8 cellular contexts compared by ENCODE assay signal in genomic region chr14:54396183-54396492, GRCh38. TPM values are rescaled to one million over a fixed set of nuclear protein-coding genes. Genes with fewer than 3 reads are reported as not detected.
DNase-seq lines count a peak whose midpoint lies in the region; ATAC-seq, FAIRE-seq and TF ChIP-seq lines count a peak whose summit lies in the region.

No MANE protein-coding gene starts in this region.

- TF ChIP-seq POLR2A in H1 (IDR thresholded peaks at IDR 0.05; ENCODE audit: control extremely low read depth in 1 of 2, low read depth in 2 of 2, low read length in 2 of 2) (no peak), thyroid gland (IDR thresholded peaks at IDR 0.05) (no peak)

- no peaks in the 10 kb centered on the region; the same call in 1 of the 2 replicates for H3K79me1 ChIP-seq in H1 (ENCODE audit: low read depth, low read length)

- H2AFZ ChIP-seq in OCI-LY1 (ENCODE audit: low read length) (no peak overlapping the region; the same call in 1 of the 2 replicates), H1 (ENCODE audit: low read length) (0 out of 2 replicates have a peak overlapping the region, but pooled peaks have one; percentile 36), neuron (ENCODE audit: low read depth, low read length) (peak overlapping the region; percentile 70)

- no peak overlapping the region for H2BK20ac ChIP-seq in H1 (ENCODE audit: low read length)

- H3K4me2 ChIP-seq in OCI-LY1 (ENCODE audit: low read length) (peak overlapping the region; percentile 44), H1 (ENCODE audit: insufficient read depth in 1 of 2, low read depth in 2 of 2, low read length in 2 of 2) (peak overlapping the region; percentile 57 to 86)

- no peak overlapping the region for H2BK15ac ChIP-seq in H1 (ENCODE audit: low read length)

- H3K27me3 Mint-ChIP-seq in CD4-positive, alpha-beta T cell, result no peaks in the 10 kb centered on the region

- no peaks in the 10 kb centered on the region for H3K9me3 ChIP-seq in CD4-positive, alpha-beta T cell (ENCODE audit: control insufficient read depth, low read length)
- no peaks in the 10 kb centered on the region for H3K9me3 ChIP-seq in OCI-LY1 (ENCODE audit: low read length)
- no peaks in the 10 kb centered on the region for H3K9me3 ChIP-seq in H1 (ENCODE audit: insufficient read depth in 2 of 2, low read depth in 1 of 2, low read length in 1 of 2)
- peaks cover 2% of the 10 kb centered on the region for H3K9me3 ChIP-seq in neuron (ENCODE audit: low read length)
- no peaks in the 10 kb centered on the region for H3K9me3 ChIP-seq in thyroid gland

- no peak overlapping the region for H3K18ac ChIP-seq in H1 (ENCODE audit: extremely low read depth, low read length)

- H3K9ac ChIP-seq in OCI-LY1 (ENCODE audit: low read length) (peak overlapping the region; percentile 49; the same call in 1 of the 2 replicates), H1 (replicated peaks in 1 of 4; ENCODE audit: extremely low read depth in 1 of 4, low read depth in 3 of 4, low read length in 3 of 4) (peak overlapping the region in 2 of 4 experiments; percentile 25 to 72; a peak in 3 of 7 replicates)

- H3K9me3 Mint-ChIP-seq in CD4-positive, alpha-beta T cell, result no peaks in the 10 kb centered on the region

- no peaks in the 10 kb centered on the region for H3K9me2 ChIP-seq in OCI-LY1 (ENCODE audit: low read depth, low read length)

- no peak overlapping the region for H3K14ac ChIP-seq in H1 (ENCODE audit: insufficient read length)

- no peak overlapping the region for H4K8ac ChIP-seq in H1 (ENCODE audit: extremely low read depth, insufficient read depth, low read length)

- no peaks in the 10 kb centered on the region for H3F3A ChIP-seq in OCI-LY1 (ENCODE audit: insufficient read depth, low read length)

- no peaks in the 10 kb centered on the region for H3K36me3 Mint-ChIP-seq in CD4-positive, alpha-beta T cell (ENCODE audit: low read depth)

- no peak for TF ChIP-seq CTCF in CD4-positive, alpha-beta T cell (IDR thresholded peaks at IDR 0.05)
- TF ChIP-seq CTCF in OCI-LY1 (IDR thresholded peaks at IDR 0.05; ENCODE audit: low read length), result no peak
- no peak for TF ChIP-seq CTCF in H1 (IDR thresholded peaks at IDR 0.05; ENCODE audit: control extremely low read depth in 1 of 3, insufficient read depth in 1 of 3, low read depth in 1 of 3, low read length in 3 of 3)
- no peak for TF ChIP-seq CTCF in thyroid gland (IDR thresholded peaks at IDR 0.05)

- H3K4ac ChIP-seq in H1 (replicated peaks; ENCODE audit: insufficient read length, low read depth, low read length), result no peak overlapping the region

- no peak for DNase-seq in CD4-positive, alpha-beta T cell
- DNase-seq in H1 (ENCODE audit: low read depth in 1 of 2, low spot score in 2 of 2), result no peak
- no peak for DNase-seq in GOT3 (lab: John Stamatoyannopoulos, UW)
- no peak for DNase-seq in thyroid gland
- DNase-seq in NCI-H226, result no peak
- DNase-seq in HUDEP-2 (lab: John Stamatoyannopoulos, UW; ENCODE audit: unreplicated experiment in 76 of 76), result no peak

- no peaks in the 10 kb centered on the region for H4K20me1 ChIP-seq in OCI-LY1 (ENCODE audit: insufficient read depth, low read length)
- no peaks in the 10 kb centered on the region for H4K20me1 ChIP-seq in H1 (replicated peaks in 1 of 2; ENCODE audit: control insufficient read depth in 1 of 2, insufficient read depth in 2 of 2, low read length in 2 of 2)

- H3K79me2 ChIP-seq in OCI-LY1 (ENCODE audit: insufficient read depth, low read length) (peaks cover 5% of the 10 kb centered on the region; the same call in 1 of the 2 replicates), H1 (ENCODE audit: control insufficient read depth in 1 of 2, insufficient read depth in 2 of 2, low read length in 2 of 2) (no peaks in the 10 kb centered on the region)

- H3K23ac ChIP-seq in H1 (ENCODE audit: insufficient read length), result no peak overlapping the region

- CTCF ChIA-PET in CD4-positive, alpha-beta T cell (lab: Charles Lee), result interaction anchor here (1.0 to 1.7 kb wide), 5 partner anchors 27 to 378 kb away, joined by 3 to 6 read pairs (median 4); partner anchors contain the start of gene CGRRF1
- CTCF ChIA-PET in H1 (lab: Charles Lee; ENCODE audit: partially characterized antibody), result interaction anchor here (1.0 to 3.3 kb wide), 8 partner anchors 8 to 48 kb away, joined by 3 to 13 read pairs (median 4); no protein-coding TSS in a partner anchor

- no peak overlapping the region for H2BK12ac ChIP-seq in H1 (ENCODE audit: low read depth, low read length)

- TF ChIP-seq EP300 in H1 (IDR thresholded peaks at IDR 0.05; ENCODE audit: borderline replicate concordance in 1 of 2, low read depth in 2 of 2, low read length in 2 of 2), result no peak

- peaks cover 11% of the 10 kb centered on the region; the same call in 1 of the 2 replicates for H3K23me2 ChIP-seq in H1 (ENCODE audit: low read depth, low read length)

- no peak overlapping the region for H4K5ac ChIP-seq in H1 (ENCODE audit: insufficient read length, low read depth, low read length)

- H3K4me1 Mint-ChIP-seq in CD4-positive, alpha-beta T cell (ENCODE audit: low read depth), result peaks cover 17% of the 10 kb centered on the region

- H4K91ac ChIP-seq in H1 (replicated peaks; ENCODE audit: insufficient read length, low read length), result no peak overlapping the region

- no peak overlapping the region for H3K27ac ChIP-seq in CD4-positive, alpha-beta T cell (ENCODE audit: low read depth, low read length)
- H3K27ac ChIP-seq in OCI-LY1 (ENCODE audit: low read depth, low read length, poor library complexity, severe bottlenecking) (no peak overlapping the region), H1 (ENCODE audit: low read depth, low read length) (no peak overlapping the region), thyroid gland (no peak overlapping the region)

- no peak for ATAC-seq in CD4-positive, alpha-beta T cell (ENCODE audit: poor library complexity)

- H2BK5ac ChIP-seq in H1 (ENCODE audit: low read depth, low read length), result no peak overlapping the region

- peak overlapping the region; percentile 76 for H3K4me3 ChIP-seq in OCI-LY1 (ENCODE audit: low read depth, low read length, poor library complexity, severe bottlenecking)
- peak overlapping the region; percentile 27 to 80 (median 42); a peak in 6 of 8 replicates for H3K4me3 ChIP-seq in H1 (ENCODE audit: extremely low read depth in 1 of 4, insufficient read depth in 2 of 4, low read depth in 3 of 4, low read length in 4 of 4)
- H3K4me3 ChIP-seq in neuron (ENCODE audit: low read length), result peak overlapping the region; percentile 71
- peak overlapping the region in 1 of 3 donors; percentile 59 for H3K4me3 ChIP-seq in thyroid gland (replicated peaks in 1 of 3)

- no peak overlapping the region for H3K27ac Mint-ChIP-seq in CD4-positive, alpha-beta T cell

- POLR2A ChIA-PET in CD4-positive, alpha-beta T cell (lab: Charles Lee), result interaction anchor here (1.0 to 1.2 kb wide), 4 partner anchors 8 to 48 kb away, joined by 3 to 4 read pairs (median 3); partner anchors contain the start of gene CNIH1
- POLR2A ChIA-PET in H1 (lab: Charles Lee; ENCODE audit: partially characterized antibody), result interaction anchor here (2.9 to 3.7 kb wide), 2 partner anchors 29 to 34 kb away, joined by 15 to 25 read pairs; no protein-coding TSS in a partner anchor

- peak overlapping the region; percentile 87 for H3K4me3 Mint-ChIP-seq in CD4-positive, alpha-beta T cell

- H3K36me3 ChIP-seq in OCI-LY1 (ENCODE audit: insufficient read depth, low read length) (peaks cover 16% of the 10 kb centered on the region), H1 (ENCODE audit: control insufficient read depth in 2 of 4, insufficient read depth in 4 of 4, low read length in 3 of 4) (peaks cover 0 to 3% (median 0%) of the 10 kb centered on the region in 4 experiments; a peak in 1 of 8 replicates), neuron (ENCODE audit: insufficient read depth, low read length) (no peaks in the 10 kb centered on the region), thyroid gland (no peaks in the 10 kb centered on the region)

- no peak for TF ChIP-seq RAD21 in H1 (IDR thresholded peaks at IDR 0.05 in 1 of 2, conservative IDR thresholded peaks at IDR 0.05 in 1 of 2; ENCODE audit: low read depth in 2 of 2, low read length in 2 of 2)

- no peak overlapping the region for H2BK120ac ChIP-seq in H1 (replicated peaks; ENCODE audit: low read depth, low read length)

- H2AK5ac ChIP-seq in H1 (ENCODE audit: low read depth, low read length), result no peak overlapping the region

- no peak overlapping the region for H3K56ac ChIP-seq in H1 (replicated peaks; ENCODE audit: insufficient read length, low read depth, low read length)

- no peaks in the 10 kb centered on the region for H3K27me3 ChIP-seq in CD4-positive, alpha-beta T cell (ENCODE audit: control insufficient read depth, insufficient read depth, low read length)
- H3K27me3 ChIP-seq in OCI-LY1 (ENCODE audit: insufficient read depth, low read length) (no peaks in the 10 kb centered on the region), H1 (replicated peaks in 1 of 4; ENCODE audit: control insufficient read depth in 3 of 4, extremely low read depth in 1 of 4, insufficient read depth in 3 of 4, low read length in 3 of 4) (peaks cover 0 to 7% (median 3%) of the 10 kb centered on the region in 4 experiments; a peak in 3 of 7 replicates), neuron (ENCODE audit: insufficient read depth, low read length) (no peaks in the 10 kb centered on the region), thyroid gland (no peaks in the 10 kb centered on the region)

- peaks cover 23% of the 10 kb centered on the region for H3K4me1 ChIP-seq in OCI-LY1 (ENCODE audit: insufficient read depth, low read length, severe bottlenecking)
- peaks cover 0 to 3% (median 1%) of the 10 kb centered on the region in 4 experiments; a peak in 2 of 7 replicates for H3K4me1 ChIP-seq in H1 (replicated peaks in 1 of 4; ENCODE audit: control insufficient read depth in 3 of 4, insufficient read depth in 4 of 4, low read length in 3 of 4)
- peaks cover 2% of the 10 kb centered on the region for H3K4me1 ChIP-seq in neuron (ENCODE audit: insufficient read depth, low read length)
- H3K4me1 ChIP-seq in thyroid gland, result peaks cover 5 to 6% of the 10 kb centered on the region in 2 donors

- intact Hi-C loops in CD4-positive, alpha-beta T cell (cut with DNase I, micrococcal nuclease), result loop anchor here (1.0 to 10.0 kb wide), 7 partner anchors 45 to 876 kb away; partner anchors contain the start of genes CGRRF1 (in 2 of the 2), CNIH1 (in 1 of the 2), FBXO34 (in 1 of the 2) and MAPK1IP1L (in 1 of the 2)
- intact Hi-C loops in thyroid gland (cut with DNase I), result no loop called here

- FAIRE-seq in H1 (lab: Jason Lieb, UNC), result no peak

- 58% methylated on average over 9 of the region's 9 CpGs; no CpG with 5 or more reads in 1 of the 2 experiments for WGBS in H1 (ENCODE audit: extremely low coverage in 1 of 2, insufficient coverage in 1 of 2, insufficient read length in 1 of 2, insufficient replicate concordance in 2 of 2, low coverage in 1 of 2, low lambda C conversion rate in 2 of 2, missing lambda C conversion rate in 1 of 2), 2 experiments
- WGBS in thyroid gland, 2 donors, result 72 to 75% methylated on average over 9 of the region's 9 CpGs

RNA-seq across cellular contexts. Expression of gene CDKN3, which starts 0.7 kb away (rescaled TPM):
- total RNA-seq in CD4-positive, alpha-beta T cell, result 1 to 10 TPM in 1 of 2 experiments, under 1 TPM in 1; 0.61 to 1.4 TPM
- total RNA-seq in H1 (2021; fragmentation: NEBNext Ultra II Directional; extraction: Animal tissue kit (Norgen Biotek cat#: 25700)), result 41.5 and 48.3 TPM in 2 replicates
- 25.4 and 43.5 TPM in 2 replicates for polyA plus RNA-seq in H1 (2011; rRNA removed)
- polyA plus RNA-seq in H1 (2011; cell fraction: cytosol; rRNA removed), result 45.7 TPM
- 10.7 TPM for polyA plus RNA-seq in H1 (2011; cell fraction: nucleus; rRNA removed)
- 26.3 to 34.7 TPM (median 32.0 TPM) in 4 replicates for polyA plus RNA-seq in H1 (2012, experiment 1 of 2)
- polyA plus RNA-seq in H1 (2012, experiment 2 of 2), result 15.1 TPM
- polyA plus RNA-seq in H1 (2013, experiment 1 of 2), result 96.1 TPM
- 92.4 TPM for polyA plus RNA-seq in H1 (2013, experiment 2 of 2)
- 16.3 and 28.1 TPM in 2 replicates for polyA minus RNA-seq in H1 (2011; rRNA and poly(A)+ RNA removed)
- polyA minus RNA-seq in H1 (2011; cell fraction: cytosol; rRNA and poly(A)+ RNA removed), result 16.1 TPM
- 16.6 TPM for polyA minus RNA-seq in H1 (2011; cell fraction: nucleus; rRNA and poly(A)+ RNA removed)
- 1 to 10 TPM in 3 of 4 donors, under 1 TPM in 1; 0.78 to 8.2 (median 4.9) TPM for total RNA-seq in thyroid gland

RNA-seq across cellular contexts. Expression of gene CNIH1, which starts 45.0 kb away (rescaled TPM):
- total RNA-seq in CD4-positive, alpha-beta T cell, result 10 to 100 TPM; 55.9 TPM
- 118 and 119 TPM in 2 replicates for total RNA-seq in H1 (2021; fragmentation: NEBNext Ultra II Directional; extraction: Animal tissue kit (Norgen Biotek cat#: 25700))
- 234 and 333 TPM in 2 replicates for polyA plus RNA-seq in H1 (2011; rRNA removed)
- 230 TPM for polyA plus RNA-seq in H1 (2011; cell fraction: cytosol; rRNA removed)
- polyA plus RNA-seq in H1 (2011; cell fraction: nucleus; rRNA removed), result 84.1 TPM
- 91.6 to 126 TPM (median 105 TPM) in 4 replicates for polyA plus RNA-seq in H1 (2012, experiment 1 of 2)
- polyA plus RNA-seq in H1 (2012, experiment 2 of 2), result 33.4 TPM
- 170 TPM for polyA plus RNA-seq in H1 (2013, experiment 1 of 2)
- 202 TPM for polyA plus RNA-seq in H1 (2013, experiment 2 of 2)
- polyA minus RNA-seq in H1 (2011; rRNA and poly(A)+ RNA removed), result 240 and 302 TPM in 2 replicates
- 110 TPM for polyA minus RNA-seq in H1 (2011; cell fraction: cytosol; rRNA and poly(A)+ RNA removed)
- 76.1 TPM for polyA minus RNA-seq in H1 (2011; cell fraction: nucleus; rRNA and poly(A)+ RNA removed)
- total RNA-seq in thyroid gland, result 100 to 1,000 TPM in 3 of 4 donors, 10 to 100 TPM in 1; 52.0 to 167 (median 108) TPM
